8 cellular contexts compared by ENCODE assay signal in genomic region chr22:37676691-37677627, GRCh38. TPM values are rescaled to one million over a fixed set of nuclear protein-coding genes. Genes with fewer than 3 reads are reported as not detected.
DNase-seq lines count a peak whose midpoint lies in the region; ATAC-seq and TF ChIP-seq lines count a peak whose summit lies in the region.

No MANE protein-coding gene starts in this region.

- peaks cover 14% of the 10 kb centered on the region for H4K20me1 ChIP-seq in Loucy (ENCODE audit: insufficient read depth, low read length, poor library complexity, severe bottlenecking)

- H3K27me3 ChIP-seq in Loucy (ENCODE audit: insufficient read depth, low read length, poor library complexity, severe bottlenecking), result no peaks in the 10 kb centered on the region
- no peaks in the 10 kb centered on the region for H3K27me3 ChIP-seq in aorta (ENCODE audit: control insufficient read depth in 1 of 2, insufficient read depth in 2 of 2, low read length in 1 of 2)

- H3K4me1 ChIP-seq in Loucy (ENCODE audit: insufficient read depth, low read length, poor library complexity, severe bottlenecking), result peaks cover 36% of the 10 kb centered on the region
- H3K4me1 ChIP-seq in aorta (ENCODE audit: control insufficient read depth in 1 of 2, insufficient read depth in 2 of 2, low read length in 2 of 2), result no peaks in the 10 kb centered on the region

- H2AFZ ChIP-seq in Loucy (ENCODE audit: low read length), result no peak overlapping the region

- TF ChIP-seq CTCF in Loucy (conservative IDR thresholded peaks at IDR 0.05; ENCODE audit: low read length), result no peak

- WGBS in aorta, 2 donors, result 1 to 2% methylated on average over 35 to 46 of the region's 46 CpGs

- H3K4me2 ChIP-seq in Loucy (ENCODE audit: low read depth, low read length, poor library complexity, severe bottlenecking), result peak overlapping the region; percentile 89

- H3K9me2 ChIP-seq in Loucy (replicated peaks; ENCODE audit: low read depth, low read length), result no peaks in the 10 kb centered on the region

- H3K36me3 ChIP-seq in Loucy (ENCODE audit: insufficient read depth, low read length) (peaks cover 14% of the 10 kb centered on the region; the same call in 1 of the 2 replicates), aorta (ENCODE audit: control insufficient read depth in 1 of 2, insufficient read depth in 2 of 2, low read length in 1 of 2) (no peaks in the 10 kb centered on the region)

- H3K4me3 ChIP-seq in Loucy (ENCODE audit: low read length, poor library complexity, severe bottlenecking) (peak overlapping the region; percentile 86), aorta (ENCODE audit: low read length in 2 of 2) (peak overlapping the region; percentile 60 to 65)

- H3F3A ChIP-seq in Loucy (ENCODE audit: low read depth), result peaks cover 17% of the 10 kb centered on the region; the same call in 1 of the 2 replicates

- ATAC-seq in GM21723 (IDR thresholded peaks at IDR 0.05; ENCODE audit: unreplicated experiment) (peak; percentile 44), aorta (ENCODE audit: low FRiP score) (peak; percentile 67)

- DNase-seq in DMS114 treated with DMSO at 0.1 percent for 48 hours (lab: John Stamatoyannopoulos, UW; ENCODE audit: unreplicated experiment) (peak; percentile 58), T-helper 1 cell (peak; percentile 86 to 95 (median 90)), amniotic epithelial cell (ENCODE audit: low read depth) (peak; percentile 96), hepatic stellate cell (ENCODE audit: low spot score) (peak; percentile 86), retina (peak; percentile 40), aorta (peak; percentile 93 to 96)

- peak overlapping the region; percentile 99 for H3K9ac ChIP-seq in Loucy (ENCODE audit: low read depth, low read length, poor library complexity, severe bottlenecking)

- intact Hi-C loops in aorta (cut with DNase I), result no loop called here

- H3K9me3 ChIP-seq in Loucy (ENCODE audit: insufficient read depth, low read depth, low read length), result no peaks in the 10 kb centered on the region
- H3K9me3 ChIP-seq in aorta (ENCODE audit: control insufficient read depth, low read length), result no peaks in the 10 kb centered on the region

- peaks cover 61% of the 10 kb centered on the region for H3K79me2 ChIP-seq in Loucy (ENCODE audit: insufficient read depth, low read length)

- peak overlapping the region; percentile 63 to 77 for H3K27ac ChIP-seq in aorta (ENCODE audit: low read depth in 1 of 2, low read length in 2 of 2)

RNA-seq across cellular contexts. Expression of gene LGALS1, which starts 1.5 kb away (rescaled TPM):
- total RNA-seq in aorta, result 1,000 to 10,000 TPM; 1,050 to 1,178 TPM
- 1,000 to 10,000 TPM; 1,845 to 3,139 TPM for polyA plus RNA-seq in aorta

RNA-seq across cellular contexts. Expression of gene NOL12, which starts 9.2 kb away (rescaled TPM):
- total RNA-seq in aorta, result 10 to 100 TPM; 11.1 to 15.4 TPM
- 10 to 100 TPM; 13.0 to 19.0 TPM for polyA plus RNA-seq in aorta

RNA-seq across cellular contexts. Expression of gene PDXP, which starts 18.4 kb away (rescaled TPM):
- total RNA-seq in aorta, result 1 to 10 TPM; 4.0 to 5.5 TPM
- 10 to 100 TPM in 1 of 2 donors, 1 to 10 TPM in 1; 4.7 to 16.2 TPM for polyA plus RNA-seq in aorta

RNA-seq across cellular contexts. Expression of gene TRIOBP, which starts 19.9 kb away (rescaled TPM):
- total RNA-seq in aorta, result 100 to 1,000 TPM in 1 of 2 donors, 10 to 100 TPM in 1; 86.0 to 113 TPM
- 10 to 100 TPM; 26.9 to 59.1 TPM for polyA plus RNA-seq in aorta

RNA-seq across cellular contexts. Expression of gene SH3BP1, which starts 37.5 kb away (rescaled TPM):
- 10 to 100 TPM in 1 of 2 donors, 1 to 10 TPM in 1; 7.2 to 18.2 TPM for total RNA-seq in aorta
- 10 to 100 TPM in 1 of 2 donors, 1 to 10 TPM in 1; 3.5 to 14.8 TPM for polyA plus RNA-seq in aorta

Comparison
In these comparisons a context has a peak if more than half of its experiments do, and no peak if none do; other contexts are left out.
1. Peak in every context shown above with its lines: DNase-seq, ATAC-seq, H3K4me3 ChIP-seq and H3K27ac ChIP-seq.
2. DNase-seq: peak in every context shown above with its lines; median percentile 96 in amniotic epithelial cell; 94 in aorta; 90 in T-helper 1 cell; 86 in hepatic stellate cell; 58 in DMS114 treated with DMSO at 0.1 percent for 48 hours; 40 in retina.